8 cellular contexts compared by ENCODE assay signal in genomic region chr11:33808228-33808828, GRCh38. TPM values are rescaled to one million over a fixed set of nuclear protein-coding genes. Genes with fewer than 3 reads are reported as not detected.
DNase-seq lines count a peak whose midpoint lies in the region; ATAC-seq and TF ChIP-seq lines count a peak whose summit lies in the region.

No MANE protein-coding gene starts in this region.

- peak; percentile 71 for DNase-seq in GM10266 (ENCODE audit: extremely low spot score)
- peak; percentile 55 for DNase-seq in NCI-H446 treated with DMSO at 0.1 percent for 48 hours (lab: John Stamatoyannopoulos, UW)
- peak; percentile 87 for DNase-seq in activated CD4-positive, CD25-positive, alpha-beta regulatory T cell treated with anti-CD3 and anti-CD28 coated beads, Interleukin-2, amount 50 U/mL, for 72 hours
- peak; percentile 90 for DNase-seq in cerebellar cortex (ENCODE audit: low spot score)
- DNase-seq in left colon, result peak; percentile 62 to 87
- peak; percentile 91 to 92 for DNase-seq in stimulated activated CD4-positive, alpha-beta T cell treated with anti-CD3 and anti-CD28 coated beads, Interleukin-2, amount 100 ng/mL, for 48 hours

- ATAC-seq in HG03097 (IDR thresholded peaks at IDR 0.05; ENCODE audit: low FRiP score, unreplicated experiment) (peak; percentile 65), left colon (peak; percentile 72), GM21526 (IDR thresholded peaks at IDR 0.05; ENCODE audit: low FRiP score, unreplicated experiment) (no peak)

- peak; percentile 92 for TF ChIP-seq CTCF in GM10266 (IDR thresholded peaks at IDR 0.05; ENCODE audit: control insufficient read depth, insufficient read depth, low read depth, missing control alignments)

- intact Hi-C loops in left colon (cut with DNase I, micrococcal nuclease), result no loop called here

RNA-seq across cellular contexts. Expression of gene FBXO3, which starts 34.0 kb away (rescaled TPM):
- total RNA-seq in left colon, result 10 to 100 TPM; 29.5 to 36.5 TPM
